25 cellular contexts compared by ENCODE assay signal in genomic region chr6:134515976-134516375, GRCh38.
DNase-seq lines count a peak whose midpoint lies in the region; ATAC-seq, FAIRE-seq and TF ChIP-seq lines count a peak whose summit lies in the region.
"Had no signal": no experiment of that assay in that cellular context is flagged by ENCODE, and none has a peak within 500 bp of the region (broad histone marks: within the 10 kb centered on the region; RNA-seq: fewer than 3 reads in every experiment).

No MANE protein-coding gene starts in this region.

- TF ChIP-seq RAD21 in K562 (CRISPR knock-in tag; conservative IDR thresholded peaks at IDR 0.05 in 1 of 2, IDR thresholded peaks at IDR 0.05 in 1 of 2): no peak

- no peak for TF ChIP-seq POLR2A in K562 (conservative IDR thresholded peaks at IDR 0.05)

- peaks cover 80% of the 10 kb centered on the region for H3K4me1 ChIP-seq in left ventricle myocardium inferior
- peaks cover 0 to 12% of the 10 kb centered on the region in 2 experiments; a peak in 2 of 5 replicates for H3K4me1 ChIP-seq in K562 (replicated peaks in 1 of 2; ENCODE audit: control insufficient read depth in 2 of 2, insufficient read depth in 2 of 2, low read length in 2 of 2)
- H3K4me1 ChIP-seq in lower lobe of right lung: peaks cover 63% of the 10 kb centered on the region
- H3K4me1 ChIP-seq in mucosa of descending colon (ENCODE audit: low read depth): peaks cover 4% of the 10 kb centered on the region

- H3K27ac ChIP-seq in left ventricle myocardium inferior (replicated peaks): peak overlapping the region; percentile 91
- no peak overlapping the region for H3K27ac ChIP-seq in K562 (ENCODE audit: extremely low read depth, low read depth, low read length)
- peak overlapping the region; percentile 74 for H3K27ac ChIP-seq in lower lobe of right lung
- H3K27ac ChIP-seq: 22Rv1 had no signal

- H2AFZ ChIP-seq in K562 (ENCODE audit: low read depth, low read length): peak overlapping the region; percentile 36

- POLR2A ChIA-PET in K562 (lab: Yijun Ruan, JAX): no interaction called here

- ATAC-seq in Right ventricle myocardium inferior: no peak
- ATAC-seq in K562: no peak
- ATAC-seq in lower lobe of right lung: no peak
- no peak for ATAC-seq in mucosa of descending colon
- no peak for ATAC-seq in activated CD4-positive, CD25-positive, alpha-beta regulatory T cell treated with anti-CD3 and anti-CD28 coated beads, Interleukin-2, amount 50 U/mL, for 24 hours
- ATAC-seq: GM12878 had no signal

- H3K36me3 ChIP-seq in left ventricle myocardium inferior (no peaks in the 10 kb centered on the region), K562 (ENCODE audit: control insufficient read depth, insufficient read depth, low read length) (no peaks in the 10 kb centered on the region), lower lobe of right lung (no peaks in the 10 kb centered on the region), mucosa of descending colon (ENCODE audit: low read depth) (no peaks in the 10 kb centered on the region)
- H3K36me3 ChIP-seq: BE2C, Peyer's patch had no signal

- CTCF ChIA-PET in K562 (lab: Yijun Ruan, JAX; ENCODE audit: low intra/inter-chr PET ratio): no interaction called here

- in situ Hi-C loops in K562 (cut with MboI): no loop called here

- TF ChIP-seq CTCF in left ventricle myocardium inferior (IDR thresholded peaks at IDR 0.05; ENCODE audit: borderline replicate concordance) (no peak), K562 (IDR thresholded peaks at IDR 0.05 in 2 of 3, conservative IDR thresholded peaks at IDR 0.05 in 1 of 3; ENCODE audit: insufficient read depth in 2 of 3, low read depth in 1 of 3, low read length in 3 of 3) (no peak), lower lobe of right lung (IDR thresholded peaks at IDR 0.05) (no peak), mucosa of descending colon (IDR thresholded peaks at IDR 0.05) (no peak)

- intact Hi-C loops in left ventricle myocardium inferior (cut with micrococcal nuclease) (no loop called here), Right ventricle myocardium inferior (cut with DNase I) (loop anchor here (5.0 to 10.0 kb wide), 3 partner anchors 129 to 206 kb away; no protein-coding TSS in a partner anchor), K562 (cut with micrococcal nuclease) (no loop called here), lower lobe of right lung (cut with DNase I) (no loop called here), mucosa of descending colon (cut with DNase I, micrococcal nuclease) (no loop called here)

- TF ChIP-seq EP300 in K562 (IDR thresholded peaks at IDR 0.05; ENCODE audit: low read length): no peak

- H3K4me2 ChIP-seq in K562 (ENCODE audit: insufficient read depth, low read length): no peak overlapping the region

- H3K9me3 ChIP-seq in left ventricle myocardium inferior (replicated peaks): no peaks in the 10 kb centered on the region
- H3K9me3 ChIP-seq in K562 (replicated peaks; ENCODE audit: control insufficient read depth, insufficient read depth, low read depth, low read length): no peaks in the 10 kb centered on the region
- H3K9me3 ChIP-seq in lower lobe of right lung: no peaks in the 10 kb centered on the region
- no peaks in the 10 kb centered on the region for H3K9me3 ChIP-seq in mucosa of descending colon
- H3K9me3 ChIP-seq: BE2C, Peyer's patch, SK-N-SH had no signal

- no peak overlapping the region for H3K4me3 ChIP-seq in left ventricle myocardium inferior
- H3K4me3 ChIP-seq in K562: no peak overlapping the region
- no peak overlapping the region for H3K4me3 ChIP-seq in lower lobe of right lung
- no peak overlapping the region for H3K4me3 ChIP-seq in mucosa of descending colon
- H3K4me3 ChIP-seq: GM12878, Peyer's patch had no signal

- BruUV-seq in K562 (replicated peaks; lab: Mats Ljungman, UMichigan): no TSS peak

- H3K9me1 ChIP-seq in K562 (ENCODE audit: control insufficient read depth, insufficient read depth, low read length): no peaks in the 10 kb centered on the region

- H3K27me3 ChIP-seq in left ventricle myocardium inferior (ENCODE audit: low read depth) (no peaks in the 10 kb centered on the region), K562 (ENCODE audit: control insufficient read depth in 2 of 2, insufficient read depth in 2 of 2, low read length in 2 of 2) (no peaks in the 10 kb centered on the region), lower lobe of right lung (ENCODE audit: low read depth) (no peaks in the 10 kb centered on the region)
- H3K27me3 ChIP-seq: BE2C, Peyer's patch had no signal

- WGBS in K562 (ENCODE audit: insufficient coverage, low coverage, missing lambda C conversion rate): 24% methylated on average over 2 of the region's 2 CpGs

- no peak for DNase-seq in left ventricle myocardium inferior
- no peak for DNase-seq in Right ventricle myocardium inferior (ENCODE audit: missing footprints)
- no peak for DNase-seq in K562 (ENCODE audit: extremely low read depth in 1 of 4, low spot score in 3 of 4)
- DNase-seq in lower lobe of right lung: no peak
- DNase-seq in activated CD4-positive, alpha-beta T cell treated with anti-CD3 and anti-CD28 coated beads for 48 hours: no peak
- DNase-seq in stimulated activated CD4-positive, alpha-beta T cell treated with anti-CD3 and anti-CD28 coated beads, Interleukin-15, amount 100 ng/mL, for 24 hours: no peak
- DNase-seq in mucosa of descending colon: no peak
- DNase-seq: BE2C; CD4-positive, alpha-beta memory T cell; GF-D8; H9; IMR-90; Karpas-422; NCI-H1048; NCI-H1436 treated with DMSO at 0.1 percent for 48 hours; NCI-H2029; NCI-H2171; NCI-H446 treated with DMSO at 0.1 percent for 48 hours; Peyer's patch; Right ventricle myocardium superior; SK-N-SH had no signal

- no peak for FAIRE-seq in K562 (lab: Jason Lieb, UNC)
- FAIRE-seq: GM12878, GM18507 had no signal

- no peaks in the 10 kb centered on the region for H3K79me2 ChIP-seq in K562 (ENCODE audit: control insufficient read depth, insufficient read depth, low read length)

- no peak overlapping the region for H3K9ac ChIP-seq in K562 (ENCODE audit: insufficient read depth in 1 of 2, low read depth in 2 of 2, low read length in 2 of 2)

- no peaks in the 10 kb centered on the region for H4K20me1 ChIP-seq in K562 (replicated peaks; ENCODE audit: control insufficient read depth, insufficient read depth, low read length)

TF ChIP-seq in K562, 482 proteins besides CTCF, POLR2A, EP300 and RAD21:
- no peak for TF ChIP-seq SMC3 (conservative IDR thresholded peaks at IDR 0.05; ENCODE audit: insufficient read depth, low read depth, low read length)
